13 cellular contexts compared by ENCODE assay signal in the genomic region with DNA sequence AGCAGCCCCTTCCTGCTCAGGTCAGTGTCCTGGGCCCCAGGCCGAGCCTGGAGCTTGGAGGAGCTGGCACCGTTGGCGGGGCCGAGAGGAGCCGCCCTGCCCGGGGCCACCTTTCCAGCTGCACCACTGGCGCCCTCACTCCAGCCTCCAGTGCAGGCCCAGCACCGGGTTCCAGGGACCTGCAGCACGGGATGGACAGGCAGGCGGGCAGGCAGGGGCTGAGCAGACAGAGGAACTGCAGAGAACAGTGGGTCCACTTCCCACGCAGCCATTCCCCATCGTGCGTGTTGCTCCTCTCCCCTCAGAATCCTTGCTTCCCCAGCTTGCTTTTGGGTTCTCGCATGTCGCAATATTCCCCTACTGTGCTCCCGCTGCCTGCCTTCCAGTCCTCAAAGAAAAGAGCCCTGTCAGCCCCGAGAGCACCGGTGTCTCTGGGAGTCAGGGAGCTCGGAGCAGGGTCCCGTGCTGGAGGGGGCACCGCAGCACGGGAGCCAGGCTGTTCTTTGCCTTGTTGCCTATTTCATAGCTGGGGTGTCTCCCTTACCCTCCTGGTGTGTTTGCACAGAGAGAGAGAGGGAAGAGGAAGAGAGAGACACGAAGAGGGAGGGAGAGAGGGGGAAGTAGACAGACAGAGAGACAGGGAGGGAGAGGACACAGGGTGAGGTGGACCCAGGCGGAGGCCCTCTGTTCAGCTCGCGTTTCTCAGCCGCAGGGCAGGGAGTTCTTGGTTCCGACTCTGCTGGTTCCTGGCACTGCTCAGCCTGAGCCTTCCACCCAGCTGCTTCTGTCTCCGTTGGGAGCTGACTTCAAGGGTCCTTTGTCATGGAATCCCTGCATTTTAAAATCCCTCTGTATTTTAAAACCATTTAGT.
DNase-seq lines count a peak whose midpoint lies in the region; ATAC-seq and TF ChIP-seq lines count a peak whose summit lies in the region.
"Had no signal": no experiment of that assay in that cellular context is flagged by ENCODE, and none has a peak within 500 bp of the region (broad histone marks: within the 10 kb centered on the region; RNA-seq: fewer than 3 reads in every experiment).

No MANE protein-coding gene starts in this region.

- H3K36me3 ChIP-seq in left lung (peaks cover 0 to 18% of the 10 kb centered on the region in 2 donors), suprapubic skin (peaks cover 12% of the 10 kb centered on the region)
- H3K36me3 ChIP-seq: breast epithelium had no signal

- no peak for TF ChIP-seq POLR2A in suprapubic skin (IDR thresholded peaks at IDR 0.05)

- H3K4me3 ChIP-seq in left lung (no peak overlapping the region), suprapubic skin (no peak overlapping the region)
- H3K4me3 ChIP-seq: breast epithelium, stomach had no signal

- TF ChIP-seq CTCF in left lung (IDR thresholded peaks at IDR 0.05) = no peak
- no peak for TF ChIP-seq CTCF in suprapubic skin (IDR thresholded peaks at IDR 0.05)

- WGBS in suprapubic skin = 81% methylated on average over 26 of the region's 29 CpGs

- H3K9me3 ChIP-seq in left lung (no peaks in the 10 kb centered on the region), suprapubic skin (no peaks in the 10 kb centered on the region)
- H3K9me3 ChIP-seq: breast epithelium, stomach had no signal

- H3K27ac ChIP-seq in caudate nucleus (ENCODE audit: low read depth, low read length) (peak overlapping the region; percentile 52), left lung (peak overlapping the region; percentile 13 to 67), suprapubic skin (peak overlapping the region; percentile 41)
- H3K27ac ChIP-seq: breast epithelium had no signal

- TF ChIP-seq EP300 in suprapubic skin (IDR thresholded peaks at IDR 0.05) = no peak

- H3K4me1 ChIP-seq in left lung = peaks cover 0 to 38% of the 10 kb centered on the region in 2 donors
- peaks cover 3% of the 10 kb centered on the region for H3K4me1 ChIP-seq in suprapubic skin
- H3K4me1 ChIP-seq: breast epithelium had no signal

- H3K27me3 ChIP-seq in left lung (no peaks in the 10 kb centered on the region), suprapubic skin (no peaks in the 10 kb centered on the region)
- H3K27me3 ChIP-seq: breast epithelium, stomach had no signal

- ATAC-seq in left lung = peak; percentile 74
- ATAC-seq in GM21526 (IDR thresholded peaks at IDR 0.05; ENCODE audit: low FRiP score, unreplicated experiment) = no peak

- intact Hi-C loops in left lung (cut with DNase I) = loop anchor here in 1 of 2 donors (5.0 kb wide), 1 partner anchor 46 kb away; no protein-coding TSS in a partner anchor

- peak; percentile 80 for DNase-seq in SIG-M5 treated with dmso at 0.1 percent for 504 hours (lab: John Stamatoyannopoulos, UW; ENCODE audit: unreplicated experiment)
- DNase-seq in SIG-M5 (lab: John Stamatoyannopoulos, UW) = no peak
- peak in 4 of 61 donors; percentile 28 to 46 (median 36) for DNase-seq in caudate nucleus (lab: John Stamatoyannopoulos, UW)
- peak in 1 of 2 donors; percentile 82 for DNase-seq in left lung
- peak in 1 of 2 donors; percentile 79 for DNase-seq in suprapubic skin (ENCODE audit: low spot score in 2 of 2)
- no peak for DNase-seq in ureter (ENCODE audit: low spot score)
- no peak for DNase-seq in NCI-H1092 (lab: John Stamatoyannopoulos, UW)
- DNase-seq: activated CD4-positive, CD25-positive, alpha-beta regulatory T cell; SHP77; stimulated activated CD4-positive, alpha-beta T cell treated with anti-CD3 and anti-CD28 coated beads, Interleukin-2, amount 100 ng/mL, for 24 hours; stomach had no signal
